8 cellular contexts compared by ENCODE assay signal in the genomic region with DNA sequence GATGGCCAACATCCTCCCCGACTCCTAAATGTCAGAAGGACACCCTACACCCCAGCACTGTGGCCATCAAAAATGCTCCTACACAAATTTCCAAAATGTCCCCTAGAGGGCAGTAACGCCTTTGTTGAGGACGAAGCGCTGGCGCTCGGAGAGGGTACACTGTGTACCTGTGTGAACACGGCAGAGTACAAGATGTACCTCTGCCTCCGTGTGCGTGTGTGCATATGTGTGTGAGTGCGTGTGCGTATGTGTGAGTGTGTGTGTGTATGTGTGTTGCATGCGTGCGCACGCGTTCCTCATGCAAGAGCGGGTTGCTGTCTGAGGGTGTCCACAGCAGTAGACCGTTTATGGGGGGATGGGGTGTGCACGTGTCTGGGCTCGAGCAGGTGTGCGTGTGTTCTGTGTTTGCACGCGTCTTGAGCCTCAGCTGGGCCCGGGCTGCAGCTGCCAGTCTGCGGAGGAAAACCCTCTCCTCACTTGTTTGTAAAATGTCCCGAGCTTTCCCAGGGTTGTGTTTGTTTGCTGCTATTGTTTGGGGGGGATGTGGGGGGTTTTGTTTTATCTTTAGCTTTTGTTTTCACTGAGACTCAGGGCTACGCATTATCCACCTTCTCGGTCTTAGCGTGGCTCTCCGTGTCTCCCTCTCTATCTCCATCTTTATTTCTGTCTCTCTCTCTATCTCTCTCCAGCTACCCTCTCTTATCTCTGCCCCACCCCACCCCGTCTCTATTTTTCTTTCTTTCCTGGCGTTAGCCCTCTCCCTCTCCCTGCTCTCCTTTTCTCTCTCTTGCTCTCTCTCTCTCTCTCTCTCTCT. TPM values are rescaled to one million over a fixed set of nuclear protein-coding genes. Genes with fewer than 3 reads are reported as not detected.
DNase-seq lines count a peak whose midpoint lies in the region; ATAC-seq and TF ChIP-seq lines count a peak whose summit lies in the region.

No MANE protein-coding gene starts in this region.

- in situ Hi-C loops in G401 (cut with HindIII; ENCODE audit: low sequenced_read_pairs) = no loop called here

- H3K9me3 ChIP-seq in ovary = no peaks in the 10 kb centered on the region

- H3K4me3 Mint-ChIP-seq in activated naive CD4-positive, alpha-beta T cell treated with anti-CD3 and anti-CD28 coated beads for 36 hours = peak overlapping the region; percentile 85

- peak overlapping the region; percentile 90 for H3K27ac Mint-ChIP-seq in activated naive CD4-positive, alpha-beta T cell treated with anti-CD3 and anti-CD28 coated beads for 36 hours

- peaks cover 12% of the 10 kb centered on the region for H3K4me1 Mint-ChIP-seq in activated naive CD4-positive, alpha-beta T cell treated with anti-CD3 and anti-CD28 coated beads for 36 hours (ENCODE audit: low read depth)

- intact Hi-C loops in activated naive CD4-positive, alpha-beta T cell treated with anti-CD3 and anti-CD28 coated beads for 36 hours (cut with micrococcal nuclease) = loop anchor here (1.0 kb wide), 2 partner anchors 17 to 21 kb away; no protein-coding TSS in a partner anchor
- intact Hi-C loops in head of caudate nucleus (cut with DNase I) = no loop called here
- intact Hi-C loops in ovary (cut with DNase I) = loop anchor here in 1 of 4 donors (2.0 kb wide), 1 partner anchor 17 kb away; no protein-coding TSS in a partner anchor

- H3K9me3 Mint-ChIP-seq in activated naive CD4-positive, alpha-beta T cell treated with anti-CD3 and anti-CD28 coated beads for 36 hours = no peaks in the 10 kb centered on the region

- ATAC-seq in GM21717 (IDR thresholded peaks at IDR 0.05; ENCODE audit: unreplicated experiment) = peak; percentile 59

- no peaks in the 10 kb centered on the region for H3K36me3 Mint-ChIP-seq in activated naive CD4-positive, alpha-beta T cell treated with anti-CD3 and anti-CD28 coated beads for 36 hours (ENCODE audit: low read depth)

- TF ChIP-seq EP300 in ovary (IDR thresholded peaks at IDR 0.05) = peak; percentile 99

- H3K27ac ChIP-seq in ovary = peak overlapping the region; percentile 36 to 91

- peak overlapping the region; percentile 28 for H3K4me3 ChIP-seq in ovary

- no peaks in the 10 kb centered on the region for H3K36me3 ChIP-seq in ovary

- TF ChIP-seq POLR2A in ovary (IDR thresholded peaks at IDR 0.05) = peak; percentile 39

- CTCF ChIA-PET in activated naive CD4-positive, alpha-beta T cell treated with anti-CD3 and anti-CD28 coated beads for 36 hours (lab: Charles Lee) = interaction anchor here (0.8 to 5.8 kb wide), 8 partner anchors 9 to 154 kb away, joined by 3 to 30 read pairs (median 6); a partner anchor contains a TSS

- DNase-seq in G401 (ENCODE audit: low spot score) (peak; percentile 87), KG1 (lab: John Stamatoyannopoulos, UW) (peak; percentile 17), RKO (ENCODE audit: low spot score) (peak; percentile 81), head of caudate nucleus (peak in 40 of 42 donors; percentile 16 to 81 (median 61)), ovary (peak; percentile 69 to 84 (median 75)), HuH-7 (ENCODE audit: low spot score) (no peak)
- peak; percentile 72 for DNase-seq in activated naive CD4-positive, alpha-beta T cell treated with anti-CD3 and anti-CD28 coated beads for 36 hours

- H3K27me3 Mint-ChIP-seq in activated naive CD4-positive, alpha-beta T cell treated with anti-CD3 and anti-CD28 coated beads for 36 hours (ENCODE audit: low read depth) = no peaks in the 10 kb centered on the region

- H3K27me3 ChIP-seq in ovary = no peaks in the 10 kb centered on the region

- 8 to 12% (median 9%) methylated on average over 26 to 31 of the region's 31 CpGs for WGBS in ovary, 3 donors

- H3K4me1 ChIP-seq in ovary (ENCODE audit: insufficient read depth) = peaks cover 2% of the 10 kb centered on the region

- TF ChIP-seq CTCF in ovary (IDR thresholded peaks at IDR 0.05) = peak; percentile 40 to 77 (median 72)

RNA-seq across cellular contexts. Expression of a gene that starts 10.4 kb away (rescaled TPM):
- 21.7 and 32.0 TPM in 2 replicates for total RNA-seq in G401 (2014; rRNA removed; shearing (Covaris generic))
- total RNA-seq in activated naive CD4-positive, alpha-beta T cell treated with anti-CD3 and anti-CD28 coated beads for 36 hours = 10 to 100 TPM; 72.2 to 74.4 TPM
- 100 to 1,000 TPM; 104 to 232 (median 166) TPM for total RNA-seq in ovary
- 100 to 1,000 TPM; 167 to 185 TPM for polyA plus RNA-seq in ovary

RNA-seq across cellular contexts. Expression of a gene that starts 22.1 kb away (rescaled TPM):
- total RNA-seq in G401 (2014; rRNA removed; shearing (Covaris generic)) = 1.5 and 4.7 TPM in 2 replicates
- 1 to 10 TPM; 7.5 to 9.2 TPM for total RNA-seq in activated naive CD4-positive, alpha-beta T cell treated with anti-CD3 and anti-CD28 coated beads for 36 hours
- 10 to 100 TPM; 12.8 to 21.0 (median 15.3) TPM for total RNA-seq in ovary
- polyA plus RNA-seq in ovary = 1 to 10 TPM; 7.5 to 8.4 TPM

RNA-seq across cellular contexts. Expression of a gene that starts 23.2 kb away (rescaled TPM):
- not detected in 2 replicates for total RNA-seq in G401 (2014; rRNA removed; shearing (Covaris generic))
- under 1 TPM in 1 of 2 experiments, not detected in 1; 0.05 TPM for total RNA-seq in activated naive CD4-positive, alpha-beta T cell treated with anti-CD3 and anti-CD28 coated beads for 36 hours
- total RNA-seq in ovary = 10 to 100 TPM in 3 of 7 donors, 1 to 10 TPM in 4; 2.9 to 15.6 (median 8.4) TPM
- polyA plus RNA-seq in ovary = 1 to 10 TPM; 4.0 to 4.1 TPM
